ENCODE assay signal across 8 cellular contexts in genomic region chr6:33620584-33621395, GRCh38. TPM values are rescaled to one million over a fixed set of nuclear protein-coding genes. Genes with fewer than 3 reads are reported as not detected.
A peak's percentile ranks its signal among the peaks of the same experiment; 100 is the strongest.
DNase-seq lines count a peak whose midpoint lies in the region; ATAC-seq and TF ChIP-seq lines count a peak whose summit lies in the region.

Gene ITPR3 (plus strand): TSS chr6:33621322. CDS start chr6:33621603, 281 bp downstream.

- TF ChIP-seq CTCF in choroid plexus epithelial cell (conservative IDR thresholded peaks at IDR 0.05; ENCODE audit: low read depth, low read length) (no peak), right lobe of liver (IDR thresholded peaks at IDR 0.05) (no peak)

- no peak for TF ChIP-seq POLR2A in right lobe of liver (IDR thresholded peaks at IDR 0.05)

- peaks cover 0 to 11% (median 0%) of the 10 kb centered on the region in 4 donors for H3K4me1 ChIP-seq in right lobe of liver

- H3K27me3 ChIP-seq in H7 (ENCODE audit: control insufficient read depth, insufficient read depth, low read length) = peaks cover 1% of the 10 kb centered on the region
- H3K27me3 ChIP-seq in right lobe of liver = no peaks in the 10 kb centered on the region

- H3K4me3 ChIP-seq in H7 (ENCODE audit: insufficient read depth, low read depth, low read length) (peak within 1 kb of the TSS; percentile 93), choroid plexus epithelial cell (ENCODE audit: low read depth, low read length) (peak within 1 kb of the TSS; percentile 65), right lobe of liver (peak within 1 kb of the TSS; percentile 50 to 54 (median 53))

- peak within 1 kb of the TSS; percentile 31 to 60 (median 48) for H3K27ac ChIP-seq in right lobe of liver

- H3K36me3 ChIP-seq in H7 (replicated peaks; ENCODE audit: control insufficient read depth, insufficient read depth, low read length) = peaks cover 3% of the 10 kb centered on the region
- no peaks in the 10 kb centered on the region for H3K36me3 ChIP-seq in right lobe of liver

- H3K9me3 ChIP-seq in right lobe of liver = no peaks in the 10 kb centered on the region

- intact Hi-C loops in right lobe of liver (cut with DNase I) = no loop called here

- ATAC-seq in activated CD4-positive, CD25-positive, alpha-beta regulatory T cell treated with anti-CD3 and anti-CD28 coated beads, Interleukin-2, amount 50 U/mL, for 24 hours = peak; percentile 90 to 91
- ATAC-seq in right lobe of liver = peak; percentile 59 to 62 (median 62)

- peak; percentile 72 for DNase-seq in EL
- DNase-seq in H7 = peak; percentile 94
- DNase-seq in NAMALWA (ENCODE audit: low spot score) = peak; percentile 89
- DNase-seq in choroid plexus epithelial cell (ENCODE audit: low read depth) = peak; percentile 69
- peak in 2 of 3 donors; percentile 44 to 52 for DNase-seq in right lobe of liver
- peak; percentile 45 to 60 (median 58) for DNase-seq in stimulated activated CD4-positive, alpha-beta T cell treated with anti-CD3 and anti-CD28 coated beads, TNF-alpha, amount 100 ng/mL, for 48 hours (ENCODE audit: low read depth in 3 of 3)
- DNase-seq in medulla oblongata (ENCODE audit: extremely low spot score) = no peak

- WGBS in right lobe of liver (ENCODE audit: insufficient coverage, low coverage, low lambda C conversion rate, missing lambda C conversion rate) = 0% methylated on average over 10 of the region's 75 CpGs

RNA-seq across cellular contexts. Expression of gene ITPR3, which starts in this region (rescaled TPM):
- total RNA-seq in H7 (2014; rRNA removed; shearing (Covaris generic)) = 23.4 and 26.0 TPM in 2 replicates
- 1 to 10 TPM in 4 of 6 experiments, under 1 TPM in 2; 0.79 to 3.5 (median 1.6) TPM for total RNA-seq in right lobe of liver
